ENCODE assay signal across 1 cellular context in the genomic region with DNA sequence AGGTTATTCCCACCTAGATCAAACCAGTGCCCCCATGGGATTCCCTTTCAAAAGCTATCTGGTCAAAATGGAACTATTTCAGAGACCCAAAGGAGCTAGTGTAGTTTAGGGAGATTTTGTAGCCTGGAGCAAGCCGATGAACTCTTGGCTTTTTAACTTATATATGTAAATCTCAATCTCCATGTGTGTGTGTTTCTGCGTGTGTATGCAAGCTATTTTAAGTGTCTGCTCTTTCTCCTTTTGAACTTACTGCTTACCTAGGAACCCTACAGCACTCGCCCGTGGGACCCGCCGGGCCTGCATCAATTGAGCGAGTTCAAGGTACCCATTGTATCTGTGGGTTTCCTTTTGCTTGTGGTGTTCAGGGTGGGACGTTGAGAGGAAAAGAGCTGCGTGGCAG.
TF ChIP-seq lines count a peak whose summit lies in the region.

No MANE protein-coding gene starts in this region.

TF ChIP-seq in SK-N-SH treated with all-trans-retinoic acid at 6 μM for 48 hours, 23 proteins besides CTCF, POLR2A, EP300 and RAD21 (continued from another document):
- TF ChIP-seq, protein P1, sequence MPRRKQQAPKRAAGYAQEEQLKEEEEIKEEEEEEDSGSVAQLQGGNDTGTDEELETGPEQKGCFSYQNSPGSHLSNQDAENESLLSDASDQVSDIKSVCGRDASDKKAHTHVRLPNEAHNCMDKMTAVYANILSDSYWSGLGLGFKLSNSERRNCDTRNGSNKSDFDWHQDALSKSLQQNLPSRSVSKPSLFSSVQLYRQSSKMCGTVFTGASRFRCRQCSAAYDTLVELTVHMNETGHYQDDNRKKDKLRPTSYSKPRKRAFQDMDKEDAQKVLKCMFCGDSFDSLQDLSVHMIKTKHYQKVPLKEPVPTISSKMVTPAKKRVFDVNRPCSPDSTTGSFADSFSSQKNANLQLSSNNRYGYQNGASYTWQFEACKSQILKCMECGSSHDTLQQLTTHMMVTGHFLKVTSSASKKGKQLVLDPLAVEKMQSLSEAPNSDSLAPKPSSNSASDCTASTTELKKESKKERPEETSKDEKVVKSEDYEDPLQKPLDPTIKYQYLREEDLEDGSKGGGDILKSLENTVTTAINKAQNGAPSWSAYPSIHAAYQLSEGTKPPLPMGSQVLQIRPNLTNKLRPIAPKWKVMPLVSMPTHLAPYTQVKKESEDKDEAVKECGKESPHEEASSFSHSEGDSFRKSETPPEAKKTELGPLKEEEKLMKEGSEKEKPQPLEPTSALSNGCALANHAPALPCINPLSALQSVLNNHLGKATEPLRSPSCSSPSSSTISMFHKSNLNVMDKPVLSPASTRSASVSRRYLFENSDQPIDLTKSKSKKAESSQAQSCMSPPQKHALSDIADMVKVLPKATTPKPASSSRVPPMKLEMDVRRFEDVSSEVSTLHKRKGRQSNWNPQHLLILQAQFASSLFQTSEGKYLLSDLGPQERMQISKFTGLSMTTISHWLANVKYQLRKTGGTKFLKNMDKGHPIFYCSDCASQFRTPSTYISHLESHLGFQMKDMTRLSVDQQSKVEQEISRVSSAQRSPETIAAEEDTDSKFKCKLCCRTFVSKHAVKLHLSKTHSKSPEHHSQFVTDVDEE (CRISPR knock-in tag; IDR thresholded peaks at IDR 0.05), result no peak
TF ChIP-seq in SK-N-SH treated with all-trans-retinoic acid at 6 μM for 48 hours: peak in this region for 0.
